ENCODE assay signal across 2 cellular contexts in genomic region chr12:47752552-47752951, GRCh38.
TF ChIP-seq lines count a peak whose summit lies in the region.

No MANE protein-coding gene starts in this region.

TF ChIP-seq in SK-N-SH treated with all-trans-retinoic acid at 6 μM for 48 hours, 23 proteins besides CTCF, POLR2A, EP300 and RAD21 (continued from another document):
- TF ChIP-seq ZNF8 (CRISPR knock-in tag; IDR thresholded peaks at IDR 0.05) (no peak), OSR1 (CRISPR knock-in tag; IDR thresholded peaks at IDR 0.05) (no peak), SNAI2 (CRISPR knock-in tag; IDR thresholded peaks at IDR 0.05) (no peak), POU6F1 (CRISPR knock-in tag; IDR thresholded peaks at IDR 0.05; ENCODE audit: borderline replicate concordance, low read depth) (no peak), CSRNP3 (CRISPR knock-in tag; IDR thresholded peaks at IDR 0.05) (no peak), TCF4 (CRISPR knock-in tag; IDR thresholded peaks at IDR 0.05; ENCODE audit: borderline replicate concordance) (no peak), CREB5 (CRISPR knock-in tag; IDR thresholded peaks at IDR 0.05; ENCODE audit: low read depth) (no peak), ARNTL (CRISPR knock-in tag; IDR thresholded peaks at IDR 0.05; ENCODE audit: borderline replicate concordance, low read depth) (no peak), BACH2 (CRISPR knock-in tag; IDR thresholded peaks at IDR 0.05; ENCODE audit: borderline replicate concordance) (no peak), RARB (CRISPR knock-in tag; IDR thresholded peaks at IDR 0.05) (no peak), CSDC2 (CRISPR knock-in tag; IDR thresholded peaks at IDR 0.05) (no peak), ZFP3 (CRISPR knock-in tag; IDR thresholded peaks at IDR 0.05) (no peak), GLIS3 (CRISPR knock-in tag; IDR thresholded peaks at IDR 0.05) (no peak), PATZ1 (CRISPR knock-in tag; IDR thresholded peaks at IDR 0.05; ENCODE audit: borderline replicate concordance) (no peak), ZNF70 (CRISPR knock-in tag; IDR thresholded peaks at IDR 0.05) (no peak)

TF ChIP-seq in SK-N-SH, 30 proteins besides CTCF, POLR2A, EP300 and RAD21 (continued from another document):
- TF ChIP-seq FOSL2 (IDR thresholded peaks at IDR 0.05; ENCODE audit: borderline replicate concordance, low read depth) (no peak), JUND (IDR thresholded peaks at IDR 0.05) (no peak), NRF1 (IDR thresholded peaks at IDR 0.05; ENCODE audit: low read depth, low read length) (no peak), TCF12 (IDR thresholded peaks at IDR 0.05) (no peak), USF2 (IDR thresholded peaks at IDR 0.05; ENCODE audit: borderline replicate concordance, low read depth, low read length) (no peak), RCOR1 (IDR thresholded peaks at IDR 0.05; ENCODE audit: low read length) (no peak), IRF3 (IDR thresholded peaks at IDR 0.05; ENCODE audit: low read depth, low read length) (no peak), POLR2AphosphoS5 (IDR thresholded peaks at IDR 0.05; ENCODE audit: low read depth, low read length) (no peak), USF1 (IDR thresholded peaks at IDR 0.05; ENCODE audit: borderline replicate concordance, low read depth) (no peak), TEAD4 (IDR thresholded peaks at IDR 0.05; ENCODE audit: borderline replicate concordance, insufficient read depth) (no peak), MXI1 (IDR thresholded peaks at IDR 0.05; ENCODE audit: low read depth, low read length) (no peak), GATA2 (CRISPR knock-in tag; IDR thresholded peaks at IDR 0.05) (no peak), NFIC (IDR thresholded peaks at IDR 0.05; ENCODE audit: borderline replicate concordance) (no peak), ZBTB33 (IDR thresholded peaks at IDR 0.05; ENCODE audit: borderline replicate concordance, low read depth) (no peak), REST (IDR thresholded peaks at IDR 0.05; ENCODE audit: low read depth, low read length) (no peak), MAX (IDR thresholded peaks at IDR 0.05; ENCODE audit: low read depth) (no peak)
